ENCODE assay signal across 35 cellular contexts in the genomic region with DNA sequence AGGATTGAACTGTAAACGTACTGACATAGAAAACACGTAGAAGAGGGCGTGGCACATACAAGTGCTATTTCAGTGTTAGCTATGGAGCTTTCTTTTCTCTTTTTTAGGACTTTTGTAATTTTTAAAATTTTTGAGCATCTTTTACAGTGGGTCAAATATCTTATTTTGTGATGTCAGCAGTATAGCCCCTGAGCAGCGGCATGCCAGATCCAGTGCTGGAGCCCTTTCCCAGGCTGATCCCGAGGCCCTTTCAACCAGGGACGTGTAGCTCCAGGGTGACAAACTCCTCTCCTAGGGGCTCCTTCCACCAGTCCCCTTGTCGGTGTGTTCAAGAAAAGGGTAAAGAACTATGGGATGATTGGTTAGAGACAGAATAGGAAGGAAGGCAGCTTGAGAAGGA.
"Had no signal": no experiment of that assay in that cellular context is flagged by ENCODE, and none has a peak within 500 bp of the region (broad histone marks: within the 10 kb centered on the region; RNA-seq: fewer than 3 reads in every experiment).

No MANE protein-coding gene starts in this region.

- H3K36me3 Mint-ChIP-seq: activated CD4-positive, alpha-beta memory T cell treated with anti-CD3 and anti-CD28 coated beads for 36 hours; activated naive CD4-positive, alpha-beta T cell treated with anti-CD3 and anti-CD28 coated beads, Interleukin-2, amount 50 U/mL, for 72 hours; activated naive CD8-positive, alpha-beta T cell treated with anti-CD3 and anti-CD28 coated beads, Interleukin-2, amount 10 ng/mL, durations not matched to agents 7 days and 5 days had no signal

- H3K9me3 ChIP-seq: adrenal gland, body of pancreas, breast epithelium had no signal

- H3K27me3 Mint-ChIP-seq: activated B cell treated with CpG ODN at 0.5 μM for 24 hours; activated CD4-positive, alpha-beta memory T cell treated with anti-CD3 and anti-CD28 coated beads for 36 hours; activated CD4-positive, alpha-beta T cell treated with anti-CD3 and anti-CD28 coated beads, Interleukin-2, amount 10 ng/mL, durations not matched to agents 24 days and 14 days; activated CD8-positive, alpha-beta T cell treated with anti-CD3 and anti-CD28 coated beads for 36 hours; activated naive CD8-positive, alpha-beta T cell treated with anti-CD3 and anti-CD28 coated beads, Interleukin-2, amount 10 ng/mL, durations not matched to agents 7 days and 5 days had no signal

- H3K36me3 ChIP-seq: adrenal gland, brain microvascular endothelial cell, breast epithelium had no signal

- H3K27me3 ChIP-seq: adrenal gland, body of pancreas, brain microvascular endothelial cell, breast epithelium had no signal

- H3K4me1 Mint-ChIP-seq: activated B cell treated with CpG ODN at 0.5 μM for 24 hours; activated CD4-positive, alpha-beta T cell treated with anti-CD3 and anti-CD28 coated beads, Interleukin-2, amount 10 ng/mL, durations not matched to agents 24 days and 14 days; activated naive CD8-positive, alpha-beta T cell treated with anti-CD3 and anti-CD28 coated beads, Interleukin-2, amount 10 ng/mL, durations not matched to agents 7 days and 5 days; activated T-helper 17 cell treated with anti-CD3 and anti-CD28 coated beads, Interleukin-2, amount 50 U/mL, for 72 hours had no signal

- H3K4me3 Mint-ChIP-seq: activated B cell treated with CpG ODN at 0.5 μM for 24 hours; activated CD4-positive, alpha-beta memory T cell treated with anti-CD3 and anti-CD28 coated beads for 36 hours; activated CD4-positive, alpha-beta T cell treated with anti-CD3 and anti-CD28 coated beads, Interleukin-2, amount 10 ng/mL, durations not matched to agents 24 days and 14 days; activated CD8-positive, alpha-beta T cell treated with anti-CD3 and anti-CD28 coated beads for 36 hours; activated naive CD4-positive, alpha-beta T cell treated with anti-CD3 and anti-CD28 coated beads for 36 hours; activated naive CD8-positive, alpha-beta T cell treated with anti-CD3 and anti-CD28 coated beads, Interleukin-2, amount 10 ng/mL, durations not matched to agents 7 days and 5 days; activated T-cell treated with anti-CD3 and anti-CD28 coated beads, Interleukin-2, amount 50 U/mL, for 4 hours; activated T-cell treated with anti-CD3 and anti-CD28 coated beads, Interleukin-2, amount 50 U/mL, for 72 hours; activated T-helper 1 cell treated with anti-CD3 and anti-CD28 coated beads, Interleukin-12 subunit alpha, Interleukin-12 subunit beta, Interleukin-2, Interleukin-4 antibody, amounts not matched to agents 30 ng/mL and 10 ng/mL and 1 ng/mL, durations not matched to agents 14 hours and 24 hours and 36 hours; activated T-helper 17 cell treated with anti-CD3 and anti-CD28 coated beads, Interleukin-2, amount 50 U/mL, for 72 hours; T-helper 1 cell treated with Interleukin-12 subunit alpha and Interleukin-12 subunit beta and Interleukin-4 antibody, amounts not matched to agents 30 μg/mL and 1 μg/mL, for 36 hours; T-helper 2 cell treated with Interferon-gamma antibody and Interleukin-4, amounts not matched to agents 5 μg/mL and 100 μg/mL, for 36 hours had no signal

- H3K4me1 ChIP-seq: adrenal gland, body of pancreas, breast epithelium had no signal

- H3K4me3 ChIP-seq: adrenal gland, body of pancreas, breast epithelium had no signal

- ATAC-seq: activated CD8-positive, alpha-beta T cell treated with anti-CD3 and anti-CD28 coated beads for 36 hours; activated naive CD4-positive, alpha-beta T cell treated with anti-CD3 and anti-CD28 coated beads, Interleukin-2, amount 50 U/mL, for 72 hours; activated T-cell treated with anti-CD3 and anti-CD28 coated beads, Interleukin-2, amount 50 U/mL, for 4 hours; activated T-cell treated with anti-CD3 and anti-CD28 coated beads, Interleukin-2, amount 50 U/mL, for 72 hours; activated T-helper 17 cell treated with anti-CD3 and anti-CD28 coated beads, Interleukin-2, amount 50 U/mL, for 72 hours; body of pancreas had no signal

- H3K27ac ChIP-seq: adrenal gland, body of pancreas, brain microvascular endothelial cell, breast epithelium, VCaP had no signal

- H3K9me3 Mint-ChIP-seq: activated CD4-positive, alpha-beta memory T cell treated with anti-CD3 and anti-CD28 coated beads for 36 hours; activated CD4-positive, alpha-beta T cell treated with anti-CD3 and anti-CD28 coated beads, Interleukin-2, amount 10 ng/mL, durations not matched to agents 24 days and 14 days; activated CD8-positive, alpha-beta T cell treated with anti-CD3 and anti-CD28 coated beads for 36 hours; activated naive CD4-positive, alpha-beta T cell treated with anti-CD3 and anti-CD28 coated beads for 36 hours; activated naive CD8-positive, alpha-beta T cell treated with anti-CD3 and anti-CD28 coated beads, Interleukin-2, amount 10 ng/mL, durations not matched to agents 7 days and 5 days; activated T-cell treated with anti-CD3 and anti-CD28 coated beads, Interleukin-2, amount 50 U/mL, for 4 hours; activated T-cell treated with anti-CD3 and anti-CD28 coated beads, Interleukin-2, amount 50 U/mL, for 72 hours; activated T-helper 1 cell treated with anti-CD3 and anti-CD28 coated beads, Interleukin-12 subunit alpha, Interleukin-12 subunit beta, Interleukin-2, Interleukin-4 antibody, amounts not matched to agents 30 ng/mL and 10 ng/mL and 1 ng/mL, durations not matched to agents 14 hours and 24 hours and 36 hours; activated T-helper 17 cell treated with anti-CD3 and anti-CD28 coated beads, Interleukin-2, amount 50 U/mL, for 72 hours; T-helper 2 cell treated with Interferon-gamma antibody and Interleukin-4, amounts not matched to agents 5 μg/mL and 100 μg/mL, for 36 hours had no signal

- DNase-seq: activated B cell treated with CpG ODN at 0.5 μM for 24 hours; activated CD4-positive, alpha-beta memory T cell treated with anti-CD3 and anti-CD28 coated beads for 36 hours; activated CD4-positive, alpha-beta T cell treated with anti-CD3 and anti-CD28 coated beads for 4 hours; activated CD4-positive, alpha-beta T cell treated with anti-CD3 and anti-CD28 coated beads, Interleukin-2, amount 10 ng/mL, durations not matched to agents 24 days and 14 days; activated CD4-positive, alpha-beta T cell treated with anti-CD3 and anti-CD28 coated beads, Interleukin-2, amount 50 U/mL, for 1 hour; activated CD4-positive, alpha-beta T cell treated with anti-CD3 and anti-CD28 coated beads, Interleukin-2, amount 50 U/mL, for 4 hours; activated CD4-positive, CD25-positive, alpha-beta regulatory T cell treated with anti-CD3 and anti-CD28 coated beads, Interleukin-2, amount 50 U/mL, for 72 hours; activated CD8-positive, alpha-beta memory T cell treated with anti-CD3 and anti-CD28 coated beads, Interleukin-2, amount 50 U/mL, for 4 hours; activated CD8-positive, alpha-beta T cell treated with anti-CD3 and anti-CD28 coated beads for 36 hours; activated effector memory CD4-positive, alpha-beta T cell treated with anti-CD3 and anti-CD28 coated beads, Interleukin-2, amount 50 U/mL, for 16 hours; activated gamma-delta T cell treated with Interleukin-2 at 50 U/mL for 16 hours; activated naive CD4-positive, alpha-beta T cell; activated naive CD4-positive, alpha-beta T cell treated with anti-CD3 and anti-CD28 coated beads for 36 hours; activated naive CD4-positive, alpha-beta T cell treated with anti-CD3 and anti-CD28 coated beads, Interleukin-2, amount 50 U/mL, for 16 hours; activated naive CD8-positive, alpha-beta T cell treated with anti-CD3 and anti-CD28 coated beads, Interleukin-2, amount 10 ng/mL, durations not matched to agents 7 days and 5 days; activated T-cell treated with anti-CD3 and anti-CD28 coated beads for 4 hours; activated T-cell treated with anti-CD3 and anti-CD28 coated beads, Interleukin-2, amount 50 U/mL, for 1 hour; activated T-cell treated with anti-CD3 and anti-CD28 coated beads, Interleukin-2, amount 50 U/mL, for 4 hours; activated T-cell treated with anti-CD3 and anti-CD28 coated beads, Interleukin-2, amount 50 U/mL, for 72 hours; adrenal gland; amniotic stem cell; aorta; body of pancreas; brain microvascular endothelial cell; central memory CD4-positive, alpha-beta T cell; T-helper 1 cell; T-helper 2 cell; T-helper 9 cell had no signal

- H3K27ac Mint-ChIP-seq: activated B cell treated with CpG ODN at 0.5 μM for 24 hours; activated CD4-positive, alpha-beta memory T cell treated with anti-CD3 and anti-CD28 coated beads for 36 hours; activated CD4-positive, alpha-beta T cell treated with anti-CD3 and anti-CD28 coated beads, Interleukin-2, amount 10 ng/mL, durations not matched to agents 24 days and 14 days; activated CD8-positive, alpha-beta T cell treated with anti-CD3 and anti-CD28 coated beads for 36 hours; activated naive CD4-positive, alpha-beta T cell treated with anti-CD3 and anti-CD28 coated beads for 36 hours; activated naive CD4-positive, alpha-beta T cell treated with anti-CD3 and anti-CD28 coated beads, Interleukin-2, amount 50 U/mL, for 72 hours; activated naive CD8-positive, alpha-beta T cell treated with anti-CD3 and anti-CD28 coated beads, Interleukin-2, amount 10 ng/mL, durations not matched to agents 7 days and 5 days; activated T-cell treated with anti-CD3 and anti-CD28 coated beads, Interleukin-2, amount 50 U/mL, for 72 hours; activated T-helper 1 cell treated with anti-CD3 and anti-CD28 coated beads, Interleukin-12 subunit alpha, Interleukin-12 subunit beta, Interleukin-2, Interleukin-4 antibody, amounts not matched to agents 30 ng/mL and 10 ng/mL and 1 ng/mL, durations not matched to agents 14 hours and 24 hours and 36 hours; activated T-helper 17 cell treated with anti-CD3 and anti-CD28 coated beads, Interleukin-2, amount 50 U/mL, for 72 hours; T-helper 1 cell treated with Interleukin-12 subunit alpha and Interleukin-12 subunit beta and Interleukin-4 antibody, amounts not matched to agents 30 μg/mL and 1 μg/mL, for 36 hours; T-helper 2 cell treated with Interferon-gamma antibody and Interleukin-4, amounts not matched to agents 5 μg/mL and 100 μg/mL, for 36 hours had no signal
